10 cellular contexts compared by ENCODE assay signal in genomic region chr2:29123584-29124349, GRCh38. TPM values are rescaled to one million over a fixed set of nuclear protein-coding genes. Genes with fewer than 3 reads are reported as not detected.
DNase-seq lines count a peak whose midpoint lies in the region; ATAC-seq lines count a peak whose summit lies in the region.
"Had no signal": no experiment of that assay in that cellular context is flagged by ENCODE, and none has a peak within 500 bp of the region (broad histone marks: within the 10 kb centered on the region; RNA-seq: fewer than 3 reads in every experiment).

No MANE protein-coding gene starts in this region.

- H3K4me3 ChIP-seq in skeletal muscle cell (ENCODE audit: low read depth, low read length) = no peak overlapping the region
- H3K4me3 ChIP-seq: adrenal gland had no signal

- DNase-seq in activated CD4-positive, alpha-beta T cell treated with anti-CD3 and anti-CD28 coated beads for 48 hours = peak; percentile 12
- no peak for DNase-seq in activated CD4-positive, alpha-beta T cell treated with anti-CD3 and anti-CD28 coated beads for 1 hour
- DNase-seq in RKO (ENCODE audit: low spot score) (peak; percentile 79), dermis blood vessel endothelial cell (peak; percentile 43), skeletal muscle cell (ENCODE audit: low read depth) (peak; percentile 76), DMS53 treated with DMSO at 0.1 percent for 48 hours (lab: John Stamatoyannopoulos, UW; ENCODE audit: unreplicated experiment) (no peak), inferior parietal cortex (ENCODE audit: extremely low spot score) (no peak)
- DNase-seq: adrenal gland, T-helper 2 cell had no signal

- no peak for ATAC-seq in GM21619 (IDR thresholded peaks at IDR 0.05; ENCODE audit: unreplicated experiment)

RNA-seq across cellular contexts. Expression of gene CLIP4, which starts 8.6 kb away (rescaled TPM):
- 9.5 and 12.3 TPM in 2 replicates for total RNA-seq in dermis blood vessel endothelial cell

RNA-seq across cellular contexts. Expression of gene PCARE, which starts 49.4 kb away (rescaled TPM):
- total RNA-seq in dermis blood vessel endothelial cell = under 0.01 TPM in 1 of 2 replicates, not detected in the other

Comparison
In these comparisons a context has a peak if more than half of its experiments do, and no peak if none do; other contexts are left out.
1. DNase-seq: peak in activated CD4-positive, alpha-beta T cell treated with anti-CD3 and anti-CD28 coated beads for 48 hours (single experiment), RKO (single experiment), dermis blood vessel endothelial cell (single experiment) and skeletal muscle cell (single experiment); none in activated CD4-positive, alpha-beta T cell treated with anti-CD3 and anti-CD28 coated beads for 1 hour (single experiment), DMS53 treated with DMSO at 0.1 percent for 48 hours (single experiment) and inferior parietal cortex (single experiment).